In the genomic region with DNA sequence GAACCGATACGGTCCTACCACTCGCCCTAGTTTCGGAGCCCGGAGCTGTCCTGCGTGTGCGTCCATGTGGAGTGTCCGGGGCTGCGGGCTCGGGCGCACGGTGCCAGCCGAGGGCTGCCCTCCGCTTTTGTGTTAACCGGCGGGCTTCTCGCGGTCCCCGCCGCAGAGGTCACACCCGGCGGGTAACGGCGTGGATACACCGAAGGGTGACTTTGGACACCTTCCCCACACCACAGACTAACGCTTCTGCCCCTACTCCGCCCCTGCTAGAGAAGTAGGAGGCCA, we compare ENCODE assay signal across 8 cellular contexts. TPM values are rescaled to one million over a fixed set of nuclear protein-coding genes. Genes with fewer than 3 reads are reported as not detected.
A peak's percentile ranks its signal among the peaks of the same experiment; 100 is the strongest.
DNase-seq lines count a peak whose midpoint lies in the region; ATAC-seq and TF ChIP-seq lines count a peak whose summit lies in the region.

No MANE protein-coding gene starts in this region.

- peak overlapping the region; percentile 98 for H3K9ac ChIP-seq in smooth muscle cell (ENCODE audit: low read depth)

- H3K4me1 ChIP-seq in hepatocyte (ENCODE audit: insufficient read depth) = peaks cover 23% of the 10 kb centered on the region
- H3K4me1 ChIP-seq in smooth muscle cell (ENCODE audit: low read depth) = peaks cover 33% of the 10 kb centered on the region

- no peak for DNase-seq in activated CD8-positive, alpha-beta T cell treated with anti-CD3 and anti-CD28 coated beads, Interleukin-2, amount 10 ng/mL, durations not matched to agents 7 days and 5 days
- DNase-seq in hepatocyte (ENCODE audit: low spot score) (no peak), smooth muscle cell (lab: John Stamatoyannopoulos, UW; ENCODE audit: unreplicated experiment) (no peak), DMS53 (lab: John Stamatoyannopoulos, UW) (no peak)

- peaks cover 44% of the 10 kb centered on the region for H3K4me1 Mint-ChIP-seq in activated CD8-positive, alpha-beta T cell treated with anti-CD3 and anti-CD28 coated beads, Interleukin-2, amount 10 ng/mL, durations not matched to agents 7 days and 5 days (ENCODE audit: low read depth)

- ATAC-seq in GM19023 (IDR thresholded peaks at IDR 0.05; ENCODE audit: unreplicated experiment) (peak; percentile 6), HG02973 (IDR thresholded peaks at IDR 0.05; ENCODE audit: unreplicated experiment) (peak; percentile 5), HG03565 (IDR thresholded peaks at IDR 0.05; ENCODE audit: unreplicated experiment) (no peak), HG03571 (IDR thresholded peaks at IDR 0.05; ENCODE audit: unreplicated experiment) (no peak)
- ATAC-seq in activated CD8-positive, alpha-beta T cell treated with anti-CD3 and anti-CD28 coated beads, Interleukin-2, amount 10 ng/mL, durations not matched to agents 7 days and 5 days = peak; percentile 1

- H3K4me2 ChIP-seq in hepatocyte = peak overlapping the region; percentile 95
- peak overlapping the region; percentile 98 for H3K4me2 ChIP-seq in smooth muscle cell

- POLR2A ChIA-PET in activated CD8-positive, alpha-beta T cell treated with anti-CD3 and anti-CD28 coated beads, Interleukin-2, amount 10 ng/mL, durations not matched to agents 7 days and 5 days (lab: Charles Lee) = interaction anchor here (0.6 to 3.4 kb wide), 28 partner anchors 9 to 572 kb away, joined by 3 to 67 read pairs (median 5); a partner anchor contains a TSS

- H3F3A ChIP-seq in smooth muscle cell (ENCODE audit: low read depth) = peaks cover 28% of the 10 kb centered on the region

- H3K9me3 ChIP-seq in hepatocyte (ENCODE audit: low read depth) = no peaks in the 10 kb centered on the region
- H3K9me3 ChIP-seq in smooth muscle cell (replicated peaks; ENCODE audit: low read depth) = no peaks in the 10 kb centered on the region

- no peaks in the 10 kb centered on the region for H3K9me3 Mint-ChIP-seq in activated CD8-positive, alpha-beta T cell treated with anti-CD3 and anti-CD28 coated beads, Interleukin-2, amount 10 ng/mL, durations not matched to agents 7 days and 5 days (ENCODE audit: insufficient read depth)

- H3K27me3 Mint-ChIP-seq in activated CD8-positive, alpha-beta T cell treated with anti-CD3 and anti-CD28 coated beads, Interleukin-2, amount 10 ng/mL, durations not matched to agents 7 days and 5 days (ENCODE audit: low read depth) = peaks cover 44% of the 10 kb centered on the region

- H3K27ac Mint-ChIP-seq in activated CD8-positive, alpha-beta T cell treated with anti-CD3 and anti-CD28 coated beads, Interleukin-2, amount 10 ng/mL, durations not matched to agents 7 days and 5 days = peak overlapping the region; percentile 85

- CTCF ChIA-PET in activated CD8-positive, alpha-beta T cell treated with anti-CD3 and anti-CD28 coated beads, Interleukin-2, amount 10 ng/mL, durations not matched to agents 7 days and 5 days (lab: Charles Lee) = interaction anchor here (0.7 to 2.9 kb wide), 5 partner anchors 11 to 174 kb away, joined by 3 to 14 read pairs (median 3); no protein-coding TSS in a partner anchor

- H2AFZ ChIP-seq in hepatocyte (peak overlapping the region; percentile 11), smooth muscle cell (ENCODE audit: low read depth) (no peak overlapping the region)

- H3K79me2 ChIP-seq in hepatocyte = peaks cover 24% of the 10 kb centered on the region
- H3K79me2 ChIP-seq in smooth muscle cell (ENCODE audit: low read depth) = peaks cover 24% of the 10 kb centered on the region

- H4K20me1 ChIP-seq in hepatocyte (ENCODE audit: insufficient read depth, poor library complexity, severe bottlenecking) = peaks cover 23% of the 10 kb centered on the region
- peaks cover 42% of the 10 kb centered on the region for H4K20me1 ChIP-seq in smooth muscle cell (ENCODE audit: low read depth)

- peak overlapping the region; percentile 48 for H3K4me3 ChIP-seq in hepatocyte
- H3K4me3 ChIP-seq in smooth muscle cell = peak overlapping the region; percentile 81

- H3K9me2 ChIP-seq in hepatocyte (replicated peaks; ENCODE audit: insufficient read depth) = no peaks in the 10 kb centered on the region

- H3K27ac ChIP-seq in hepatocyte (peak overlapping the region; percentile 96), smooth muscle cell (ENCODE audit: low read depth) (peak overlapping the region; percentile 89)

- under 1% methylated on average over 26 of the region's 27 CpGs for WGBS in hepatocyte (ENCODE audit: low lambda C conversion rate, missing lambda C conversion rate)
- WGBS in smooth muscle cell (ENCODE audit: low lambda C conversion rate) = 1% methylated on average over 27 of the region's 27 CpGs

- peaks cover 2% of the 10 kb centered on the region for H3K27me3 ChIP-seq in hepatocyte
- no peaks in the 10 kb centered on the region for H3K27me3 ChIP-seq in smooth muscle cell (ENCODE audit: low read depth)

- H3K36me3 ChIP-seq in hepatocyte (replicated peaks; ENCODE audit: insufficient read depth, low read depth) = no peaks in the 10 kb centered on the region
- H3K36me3 ChIP-seq in smooth muscle cell (ENCODE audit: low read depth) = no peaks in the 10 kb centered on the region

- H3K4me3 Mint-ChIP-seq in activated CD8-positive, alpha-beta T cell treated with anti-CD3 and anti-CD28 coated beads, Interleukin-2, amount 10 ng/mL, durations not matched to agents 7 days and 5 days = peak overlapping the region; percentile 85

- TF ChIP-seq CTCF in hepatocyte (IDR thresholded peaks at IDR 0.05; ENCODE audit: poor library complexity) = no peak
- TF ChIP-seq CTCF in smooth muscle cell (IDR thresholded peaks at IDR 0.05; ENCODE audit: borderline replicate concordance, insufficient read depth, poor library complexity, severe bottlenecking) = no peak

- peaks cover 9% of the 10 kb centered on the region for H3K36me3 Mint-ChIP-seq in activated CD8-positive, alpha-beta T cell treated with anti-CD3 and anti-CD28 coated beads, Interleukin-2, amount 10 ng/mL, durations not matched to agents 7 days and 5 days (ENCODE audit: low read depth)

RNA-seq across cellular contexts. Expression of a gene that starts 0.7 kb away (rescaled TPM):
- total RNA-seq in activated CD8-positive, alpha-beta T cell treated with anti-CD3 and anti-CD28 coated beads, Interleukin-2, amount 10 ng/mL, durations not matched to agents 7 days and 5 days = 10 to 100 TPM; 12.1 to 12.5 TPM
- total RNA-seq in hepatocyte (128 TPM in 2 replicates), smooth muscle cell (229 and 231 TPM in 2 replicates)
- polyA plus RNA-seq in hepatocyte (129 and 178 TPM in 2 replicates), smooth muscle cell (152 and 268 TPM in 2 replicates)

Comparison
In these comparisons a context has a peak if more than half of its experiments do, and no peak if none do; other contexts are left out.
1. ATAC-seq: peak in GM19023 (single experiment), HG02973 (single experiment) and activated CD8-positive, alpha-beta T cell treated with anti-CD3 and anti-CD28 coated beads, Interleukin-2, amount 10 ng/mL, durations not matched to agents 7 days and 5 days (single experiment); none in HG03565 (single experiment) and HG03571 (single experiment).